In the genomic region with DNA sequence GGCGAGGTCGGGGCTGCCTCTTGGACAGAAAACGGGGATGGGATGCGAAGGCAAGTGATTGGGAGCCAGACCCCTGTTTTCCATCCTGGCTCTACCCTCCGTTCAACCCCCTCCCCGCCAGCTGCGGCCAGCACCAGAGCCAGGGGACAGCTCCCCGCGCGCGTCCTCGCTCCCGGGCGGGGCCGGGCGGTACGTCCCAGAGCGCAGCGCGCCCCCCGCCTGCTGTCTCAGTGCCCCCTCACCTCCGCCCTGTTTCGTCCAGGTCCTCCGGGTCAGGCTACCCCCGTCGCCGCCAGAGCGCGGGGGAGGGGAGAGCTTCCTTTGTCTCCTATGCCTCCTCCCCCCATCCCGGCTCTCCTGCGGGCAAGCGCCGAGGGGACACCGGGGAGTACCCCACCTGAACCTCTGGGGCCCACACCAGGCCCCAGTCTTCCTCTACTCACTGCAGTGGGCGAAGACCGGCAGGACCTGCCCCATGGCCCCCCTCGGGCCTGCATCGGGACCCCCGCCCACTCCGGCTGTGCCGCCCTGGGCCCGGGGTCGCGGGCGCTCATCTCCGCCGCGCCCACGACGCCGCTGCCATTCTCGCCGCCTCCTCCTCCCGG, we compare ENCODE assay signal across 8 cellular contexts. TPM values are rescaled to one million over a fixed set of nuclear protein-coding genes. Genes with fewer than 3 reads are reported as not detected.
A peak's percentile ranks its signal among the peaks of the same experiment; 100 is the strongest.
DNase-seq lines count a peak whose midpoint lies in the region; ATAC-seq and TF ChIP-seq lines count a peak whose summit lies in the region.

No MANE protein-coding gene starts in this region.

- no peaks in the 10 kb centered on the region for H3K9me3 Mint-ChIP-seq in T-helper 1 cell treated with Interleukin-12 subunit alpha and Interleukin-12 subunit beta and Interleukin-4 antibody, amounts not matched to agents 30 μg/mL and 1 μg/mL, for 36 hours

- peak; percentile 13 for ATAC-seq in HG03039 (IDR thresholded peaks at IDR 0.05; ENCODE audit: unreplicated experiment)
- no peak for ATAC-seq in thoracic aorta (ENCODE audit: insufficient number of reproducible peaks, low FRiP score, low read depth)
- ATAC-seq in GM19035 (IDR thresholded peaks at IDR 0.05; ENCODE audit: unreplicated experiment): no peak

- no peak for TF ChIP-seq CTCF in thoracic aorta (IDR thresholded peaks at IDR 0.05)

- H3K4me1 Mint-ChIP-seq in T-helper 1 cell treated with Interleukin-12 subunit alpha and Interleukin-12 subunit beta and Interleukin-4 antibody, amounts not matched to agents 30 μg/mL and 1 μg/mL, for 36 hours (ENCODE audit: low read depth): peaks cover 29% of the 10 kb centered on the region

- H3K4me1 ChIP-seq in thoracic aorta (ENCODE audit: control insufficient read depth in 1 of 2, low read depth in 2 of 2): peaks cover 26 to 43% of the 10 kb centered on the region in 2 donors

- DNase-seq in ELF-1 (ENCODE audit: low read depth, low spot score) (peak; percentile 84), dermis blood vessel endothelial cell (peak; percentile 47), lung microvascular endothelial cell (ENCODE audit: low read depth in 2 of 2) (peak; percentile 39 to 51), thoracic aorta (ENCODE audit: low spot score) (no peak), SKM-1 treated with dmso at 0.1 percent for 144 hours (lab: John Stamatoyannopoulos, UW; ENCODE audit: unreplicated experiment) (no peak)

- H3K36me3 Mint-ChIP-seq in T-helper 1 cell treated with Interleukin-12 subunit alpha and Interleukin-12 subunit beta and Interleukin-4 antibody, amounts not matched to agents 30 μg/mL and 1 μg/mL, for 36 hours (ENCODE audit: low read depth): peaks cover 7% of the 10 kb centered on the region

- H3K4me3 ChIP-seq in thoracic aorta: peak overlapping the region; percentile 79

- H3K27me3 Mint-ChIP-seq in T-helper 1 cell treated with Interleukin-12 subunit alpha and Interleukin-12 subunit beta and Interleukin-4 antibody, amounts not matched to agents 30 μg/mL and 1 μg/mL, for 36 hours (ENCODE audit: low read depth): peaks cover 43% of the 10 kb centered on the region

- H3K27me3 ChIP-seq in thoracic aorta (replicated peaks; ENCODE audit: insufficient read depth): no peaks in the 10 kb centered on the region

- no peaks in the 10 kb centered on the region for H3K36me3 ChIP-seq in thoracic aorta

- H3K9me3 ChIP-seq in thoracic aorta: no peaks in the 10 kb centered on the region

- no peak overlapping the region for H3K27ac ChIP-seq in thoracic aorta

- H3K4me3 Mint-ChIP-seq in T-helper 1 cell treated with Interleukin-12 subunit alpha and Interleukin-12 subunit beta and Interleukin-4 antibody, amounts not matched to agents 30 μg/mL and 1 μg/mL, for 36 hours: peak overlapping the region; percentile 62

- H3K27ac Mint-ChIP-seq in T-helper 1 cell treated with Interleukin-12 subunit alpha and Interleukin-12 subunit beta and Interleukin-4 antibody, amounts not matched to agents 30 μg/mL and 1 μg/mL, for 36 hours: no peak overlapping the region

RNA-seq across cellular contexts. Expression of a gene that starts 0.4 kb away (rescaled TPM):
- 9.0 and 10.2 TPM in 2 replicates for total RNA-seq in dermis blood vessel endothelial cell
- total RNA-seq in lung microvascular endothelial cell: 5.0 and 5.6 TPM in 2 replicates
- 10 to 100 TPM; 16.0 to 22.6 TPM for total RNA-seq in thoracic aorta

RNA-seq across cellular contexts. Expression of a gene that starts 1.8 kb away (rescaled TPM):
- total RNA-seq in dermis blood vessel endothelial cell (0.60 and 1.5 TPM in 2 replicates), lung microvascular endothelial cell (1.3 TPM in 1 of 2 replicates, not detected in the other), thoracic aorta (1 to 10 TPM; 3.5 to 6.6 TPM)

RNA-seq across cellular contexts. Expression of a gene that starts 10.8 kb away (rescaled TPM):
- total RNA-seq in dermis blood vessel endothelial cell (93.9 and 101 TPM in 2 replicates), lung microvascular endothelial cell (32.9 and 49.0 TPM in 2 replicates), thoracic aorta (100 to 1,000 TPM; 208 to 287 TPM)

RNA-seq across cellular contexts. Expression of a gene that starts 28.7 kb away (rescaled TPM):
- total RNA-seq in dermis blood vessel endothelial cell (0.65 and 23.8 TPM in 2 replicates), lung microvascular endothelial cell (0.65 and 23.4 TPM in 2 replicates), thoracic aorta (100 to 1,000 TPM; 126 to 587 TPM)

Comparison
In these comparisons a context has a peak if more than half of its experiments do, and no peak if none do; other contexts are left out.
1. DNase-seq: peak in ELF-1 (single experiment), dermis blood vessel endothelial cell (single experiment) and lung microvascular endothelial cell (2 of 2); none in thoracic aorta (single experiment) and SKM-1 treated with dmso at 0.1 percent for 144 hours (single experiment).